ENCODE assay signal across 18 cellular contexts in the genomic region with DNA sequence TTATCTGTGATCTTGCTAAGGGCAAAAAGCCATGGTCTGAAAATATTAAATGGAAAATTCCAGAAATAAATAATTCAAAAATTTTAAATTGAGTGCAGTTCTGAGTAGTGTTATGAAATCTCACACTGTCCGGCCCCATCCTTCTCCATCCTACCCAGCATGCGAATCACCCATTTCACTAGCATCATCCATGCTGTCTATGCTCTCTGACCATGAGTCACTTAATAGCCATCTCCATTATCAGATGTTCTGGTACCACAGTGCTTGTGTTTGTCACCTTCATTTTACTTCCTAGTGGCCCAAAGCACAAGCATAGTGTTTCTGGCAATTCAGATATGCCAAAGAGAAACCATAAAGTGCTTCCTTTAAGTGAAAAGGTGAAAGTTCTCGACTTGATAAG.
"Had no signal": no experiment of that assay in that cellular context is flagged by ENCODE, and none has a peak within 500 bp of the region (broad histone marks: within the 10 kb centered on the region; RNA-seq: fewer than 3 reads in every experiment).

No MANE protein-coding gene starts in this region.

- FAIRE-seq: islet of Langerhans had no signal

- H3K27me3 Mint-ChIP-seq: progenitor cell of endocrine pancreas had no signal

- ATAC-seq: body of pancreas; left lobe of liver; natural killer cell; right cardiac atrium; stimulated activated effector memory CD8-positive, alpha-beta T cell treated with anti-CD3 and anti-CD28 coated beads, Interleukin-12 subunit alpha, Interleukin-12 subunit beta, amount 100 ng/mL, for 72 hours; WTC11 had no signal

- H3K27me3 ChIP-seq: adrenal gland, body of pancreas had no signal

- H3K9me3 ChIP-seq: adrenal gland, body of pancreas had no signal

- H3K4me3 ChIP-seq: adrenal gland, body of pancreas had no signal

- H3K4me1 ChIP-seq: adrenal gland, body of pancreas had no signal

- H3K36me3 Mint-ChIP-seq: activated naive CD4-positive, alpha-beta T cell treated with anti-CD3 and anti-CD28 coated beads, Interleukin-2, amount 10 ng/mL, durations not matched to agents 7 days and 5 days; natural killer cell; stimulated activated effector memory CD8-positive, alpha-beta T cell treated with anti-CD3 and anti-CD28 coated beads, Interleukin-12 subunit alpha, Interleukin-12 subunit beta, amount 100 ng/mL, for 72 hours; WTC11 had no signal

- H3K9me3 Mint-ChIP-seq: activated naive CD4-positive, alpha-beta T cell treated with anti-CD3 and anti-CD28 coated beads, Interleukin-2, amount 10 ng/mL, durations not matched to agents 7 days and 5 days; activated T-helper 2 cell treated with anti-CD3 and anti-CD28 coated beads, Interferon-gamma antibody, Interleukin-2, Interleukin-4, amounts not matched to agents 10 μg/mL and 5 μg/mL and 100 μg/mL, durations not matched to agents 14 hours and 24 hours and 36 hours; stimulated activated effector memory CD8-positive, alpha-beta T cell treated with anti-CD3 and anti-CD28 coated beads, Interleukin-12 subunit alpha, Interleukin-12 subunit beta, amount 100 ng/mL, for 72 hours; WTC11 had no signal

- H3K4me1 Mint-ChIP-seq: activated CD4-positive, alpha-beta T cell treated with anti-CD3 and anti-CD28 coated beads, Interleukin-2, amount 10 ng/mL, durations not matched to agents 24 days and 14 days; activated naive CD4-positive, alpha-beta T cell treated with anti-CD3 and anti-CD28 coated beads, Interleukin-2, amount 10 ng/mL, durations not matched to agents 7 days and 5 days; natural killer cell; stimulated activated effector memory CD8-positive, alpha-beta T cell treated with anti-CD3 and anti-CD28 coated beads, Interleukin-12 subunit alpha, Interleukin-12 subunit beta, amount 100 ng/mL, for 72 hours had no signal

- H3K36me3 ChIP-seq: adrenal gland had no signal

- H3K4me3 Mint-ChIP-seq: activated CD4-positive, alpha-beta T cell treated with anti-CD3 and anti-CD28 coated beads, Interleukin-2, amount 10 ng/mL, durations not matched to agents 24 days and 14 days; activated naive CD4-positive, alpha-beta T cell treated with anti-CD3 and anti-CD28 coated beads, Interleukin-2, amount 10 ng/mL, durations not matched to agents 7 days and 5 days; natural killer cell; stimulated activated effector memory CD8-positive, alpha-beta T cell treated with anti-CD3 and anti-CD28 coated beads, Interleukin-12 subunit alpha, Interleukin-12 subunit beta, amount 100 ng/mL, for 72 hours; WTC11 had no signal

- H3K27ac ChIP-seq: adrenal gland, body of pancreas had no signal

- DNase-seq: activated CD4-positive, alpha-beta T cell treated with anti-CD3 and anti-CD28 coated beads, Interleukin-2, amount 10 ng/mL, durations not matched to agents 24 days and 14 days; activated CD8-positive, alpha-beta memory T cell treated with anti-CD3 and anti-CD28 coated beads for 24 hours; activated naive CD4-positive, alpha-beta T cell treated with anti-CD3 and anti-CD28 coated beads, Interleukin-2, amount 10 ng/mL, durations not matched to agents 7 days and 5 days; activated T-cell treated with anti-CD3 and anti-CD28 coated beads for 4 hours; adrenal gland; body of pancreas; erythroblast; foreskin melanocyte; head of caudate nucleus; natural killer cell; right cardiac atrium; substantia nigra had no signal

- H3K27ac Mint-ChIP-seq: activated CD4-positive, alpha-beta T cell treated with anti-CD3 and anti-CD28 coated beads, Interleukin-2, amount 10 ng/mL, durations not matched to agents 24 days and 14 days; activated naive CD4-positive, alpha-beta T cell treated with anti-CD3 and anti-CD28 coated beads, Interleukin-2, amount 10 ng/mL, durations not matched to agents 7 days and 5 days; activated T-helper 2 cell treated with anti-CD3 and anti-CD28 coated beads, Interferon-gamma antibody, Interleukin-2, Interleukin-4, amounts not matched to agents 10 μg/mL and 5 μg/mL and 100 μg/mL, durations not matched to agents 14 hours and 24 hours and 36 hours; natural killer cell; progenitor cell of endocrine pancreas; stimulated activated effector memory CD8-positive, alpha-beta T cell treated with anti-CD3 and anti-CD28 coated beads, Interleukin-12 subunit alpha, Interleukin-12 subunit beta, amount 100 ng/mL, for 72 hours; WTC11 had no signal
